8 cellular contexts compared by ENCODE assay signal in the genomic region with DNA sequence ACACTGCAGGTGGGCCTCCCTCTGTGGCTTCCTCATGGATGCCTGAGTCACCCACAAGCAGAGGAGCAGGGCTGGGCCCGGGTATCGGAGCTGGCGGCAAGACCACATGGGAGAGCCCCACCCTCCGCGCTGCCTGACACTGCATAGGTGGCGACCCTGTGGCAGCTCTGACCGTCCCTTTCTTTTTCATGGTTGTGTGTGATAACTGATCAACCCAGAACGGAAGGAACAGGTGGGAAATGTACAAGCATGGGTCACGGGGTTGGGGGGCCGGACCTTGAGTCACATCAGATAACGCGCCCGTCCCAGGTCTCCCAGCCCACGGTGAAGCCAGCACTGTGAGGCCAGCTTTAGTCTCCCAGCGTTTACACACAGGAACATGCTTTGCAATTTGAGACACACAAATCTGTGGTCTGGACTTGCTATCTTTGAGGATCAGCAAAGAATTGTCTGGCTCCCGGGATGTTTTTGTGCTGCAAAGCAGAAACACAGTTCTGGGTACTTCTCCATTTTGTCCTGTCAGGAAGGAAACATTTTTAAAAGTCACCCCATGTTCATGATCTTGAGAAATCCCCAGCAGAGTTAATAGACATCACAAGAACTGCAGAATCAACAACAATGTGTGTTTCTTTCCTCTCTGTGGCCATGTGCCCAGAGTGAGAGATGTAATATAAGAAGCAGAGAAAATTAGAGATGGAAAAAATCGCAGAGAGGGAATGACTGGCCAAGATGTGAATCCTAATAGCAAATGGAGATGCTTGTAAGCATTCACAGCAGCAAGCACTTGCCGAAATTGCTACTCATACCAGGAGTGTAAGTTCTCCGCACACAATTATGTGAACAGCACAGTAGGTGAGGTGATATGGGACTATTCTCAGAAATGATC.
DNase-seq lines count a peak whose midpoint lies in the region; ATAC-seq and TF ChIP-seq lines count a peak whose summit lies in the region.

No MANE protein-coding gene starts in this region.

- no peak overlapping the region for H2BK12ac ChIP-seq in H9 (ENCODE audit: insufficient read length, low read depth, low read length)

- no peak overlapping the region for H3K4me2 ChIP-seq in H9 (ENCODE audit: insufficient read depth, insufficient read length, low read length)

- H3K14ac ChIP-seq in H9 (ENCODE audit: insufficient read depth, low read length), result no peak overlapping the region

- no peak for TF ChIP-seq POLR2A in erythroblast (IDR thresholded peaks at IDR 0.05; ENCODE audit: low read length)

- H3K4me1 Mint-ChIP-seq in H9, result no peaks in the 10 kb centered on the region

- H2BK15ac ChIP-seq in H9 (ENCODE audit: low read depth, low read length), result no peak overlapping the region

- no peak overlapping the region for H3K18ac ChIP-seq in H9 (ENCODE audit: insufficient read length, low read depth, low read length)

- no peaks in the 10 kb centered on the region; a peak in 1 of 7 replicates for H3K36me3 Mint-ChIP-seq in H9 (ENCODE audit: insufficient read depth in 1 of 3, low read depth in 3 of 3)

- no peak overlapping the region for H3T11ph ChIP-seq in H9 (ENCODE audit: low read length)

- no peak overlapping the region for H4K91ac ChIP-seq in H9 (ENCODE audit: insufficient read length, low read depth, low read length)

- no peak overlapping the region for H2BK20ac ChIP-seq in H9 (ENCODE audit: low read depth, low read length, poor library complexity, severe bottlenecking)

- peak overlapping the region; percentile 92 for H3K27ac ChIP-seq in SK-N-MC
- H3K27ac ChIP-seq in H9 (ENCODE audit: insufficient read length, low read depth, low read length), result no peak overlapping the region

- no peaks in the 10 kb centered on the region for H3K36me3 ChIP-seq in SK-N-MC (ENCODE audit: insufficient read depth, low read length)

- ATAC-seq in GM18861 (IDR thresholded peaks at IDR 0.05; ENCODE audit: unreplicated experiment) (peak; percentile 87), HG03045 (IDR thresholded peaks at IDR 0.05; ENCODE audit: unreplicated experiment) (peak; percentile 87)

- no peak for TF ChIP-seq CTCF in H9 (conservative IDR thresholded peaks at IDR 0.05)

- no peaks in the 10 kb centered on the region for H3K27me3 ChIP-seq in H9 (ENCODE audit: insufficient read depth, low read length)

- H4K5ac ChIP-seq in H9 (ENCODE audit: insufficient read length, low read depth, low read length), result no peak overlapping the region

- H3K27ac Mint-ChIP-seq in H9, result no peak overlapping the region

- no peaks in the 10 kb centered on the region for H3K79me2 ChIP-seq in H9 (ENCODE audit: insufficient read depth, low read length)

- no peak overlapping the region for H3K4me3 Mint-ChIP-seq in H9

- no peaks in the 10 kb centered on the region for H3K79me1 ChIP-seq in H9 (ENCODE audit: insufficient read depth, low read depth, low read length, poor library complexity, severe bottlenecking)

- H4K8ac ChIP-seq in H9 (replicated peaks; ENCODE audit: insufficient read length, low read depth, low read length), result no peak overlapping the region

- no peaks in the 10 kb centered on the region for H3K23me2 ChIP-seq in H9 (ENCODE audit: insufficient read length, low read depth, low read length, poor library complexity, severe bottlenecking)

- no CpG with 5 or more reads among the region's 19 CpGs for WGBS in H9 (ENCODE audit: extremely low coverage, insufficient read length, low lambda C conversion rate)

- H4K20me1 ChIP-seq in H9 (ENCODE audit: control insufficient read depth, insufficient read depth, insufficient read length), result no peaks in the 10 kb centered on the region

- H2AFZ ChIP-seq in H9 (ENCODE audit: low read length), result no peak overlapping the region

- H3K23ac ChIP-seq in H9 (ENCODE audit: insufficient read length, low read depth, low read length), result no peak overlapping the region

- peak overlapping the region; percentile 69 for H3K4me3 ChIP-seq in SK-N-MC

- no peak overlapping the region for H2BK5ac ChIP-seq in H9 (ENCODE audit: insufficient read length, low read length)

- DNase-seq in AML-193 (lab: John Stamatoyannopoulos, UW), result peak; percentile 66 to 73
- peak; percentile 26 for DNase-seq in SK-N-MC (ENCODE audit: low read depth, low spot score)
- peak; percentile 26 to 27 for DNase-seq in erythroblast (lab: John Stamatoyannopoulos, UW)
- DNase-seq in non-pigmented ciliary epithelial cell (ENCODE audit: low read depth), result peak; percentile 68
- DNase-seq in NCI-H82 (lab: John Stamatoyannopoulos, UW), result no peak
- DNase-seq in H9, result no peak

- H3K9me3 ChIP-seq in SK-N-MC (ENCODE audit: low read depth, low read length) (no peaks in the 10 kb centered on the region), H9 (ENCODE audit: control insufficient read depth, low read depth, low read length) (no peaks in the 10 kb centered on the region)

- H3K9me3 Mint-ChIP-seq in H9, result no peaks in the 10 kb centered on the region

- H3K9ac ChIP-seq in SK-N-MC (ENCODE audit: insufficient read length) (peak overlapping the region; percentile 13), H9 (ENCODE audit: extremely low read depth, insufficient read length, low read length) (no peak overlapping the region)

- H2AK5ac ChIP-seq in H9 (ENCODE audit: insufficient read length, low read length), result no peak overlapping the region

- H2BK120ac ChIP-seq in H9 (ENCODE audit: low read depth, low read length, poor library complexity, severe bottlenecking), result no peak overlapping the region

- H3K4me1 ChIP-seq in H9 (ENCODE audit: insufficient read depth, low read length), result no peaks in the 10 kb centered on the region

- no peaks in the 10 kb centered on the region for H3K27me3 Mint-ChIP-seq in H9 (ENCODE audit: low read depth)

- H3K56ac ChIP-seq in H9 (ENCODE audit: insufficient read length, low read depth, low read length), result no peak overlapping the region

- no peak overlapping the region for H3K4ac ChIP-seq in H9 (ENCODE audit: low read depth, low read length)

Comparison
In these comparisons a context has a peak if more than half of its experiments do, and no peak if none do; other contexts are left out.
1. DNase-seq: peak in AML-193 (2 of 2), SK-N-MC (single experiment), erythroblast (2 of 2) and non-pigmented ciliary epithelial cell (single experiment); none in NCI-H82 (single experiment) and H9 (single experiment).